ENCODE assay signal across 18 cellular contexts in the genomic region with DNA sequence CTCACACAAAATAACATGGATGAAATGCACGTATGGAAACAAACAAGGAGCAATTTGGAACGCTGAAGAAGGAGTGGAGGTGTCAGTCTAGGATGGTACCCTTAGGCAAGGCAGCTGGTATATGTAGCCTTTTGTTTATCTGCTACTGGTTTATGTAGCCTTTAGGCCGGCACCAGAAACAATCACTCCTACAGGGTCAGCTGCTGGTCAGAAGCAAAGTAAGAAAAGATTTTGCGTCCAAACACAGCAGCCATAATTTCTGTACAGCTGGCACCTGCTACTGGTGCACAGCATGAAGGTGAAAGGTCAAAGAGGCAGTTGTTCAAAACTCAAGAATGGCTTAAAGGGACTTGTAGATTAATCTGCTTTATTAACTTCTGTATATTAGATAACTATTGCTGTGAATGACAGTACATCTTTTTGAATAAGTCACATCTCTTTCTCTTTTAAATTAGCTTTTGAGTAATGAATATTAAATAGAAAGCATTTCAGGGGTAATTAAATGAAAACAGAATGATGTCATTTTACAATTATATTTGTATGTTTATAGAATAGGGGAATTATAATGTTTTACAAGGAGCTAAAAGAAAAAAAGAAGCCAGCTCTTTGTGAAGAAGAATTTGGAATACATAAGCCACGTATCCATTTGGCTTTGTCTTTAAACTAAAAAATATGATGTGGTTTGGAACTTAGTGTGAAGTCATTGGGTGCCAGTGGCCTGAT. TPM values are rescaled to one million over a fixed set of nuclear protein-coding genes. Genes with fewer than 3 reads are reported as not detected.
"Had no signal": no experiment of that assay in that cellular context is flagged by ENCODE, and none has a peak within 500 bp of the region (broad histone marks: within the 10 kb centered on the region; RNA-seq: fewer than 3 reads in every experiment).

No MANE protein-coding gene starts in this region.

- H3K9me3 ChIP-seq: colonic mucosa, esophagus muscularis mucosa, upper lobe of left lung had no signal

- H3K27ac ChIP-seq: colonic mucosa, esophagus muscularis mucosa, upper lobe of left lung had no signal

- ATAC-seq: activated T-cell treated with anti-CD3 and anti-CD28 coated beads, Interleukin-2, amount 50 U/mL, for 4 hours; natural killer cell treated with Interleukin-12 subunit alpha and Interleukin-12 subunit beta and Interleukin-15 and Interleukin-18, amount 100 ng/mL, for 72 hours; right cardiac atrium; stimulated activated naive CD8-positive, alpha-beta T cell treated with anti-CD3 and anti-CD28 coated beads, Interleukin-15, amount 100 ng/mL, for 72 hours had no signal

- H3K36me3 ChIP-seq: colonic mucosa, esophagus muscularis mucosa, upper lobe of left lung had no signal

- H3K27me3 ChIP-seq: colonic mucosa, esophagus muscularis mucosa, upper lobe of left lung had no signal

- H3K4me3 ChIP-seq: colonic mucosa, esophagus muscularis mucosa, smooth muscle cell, upper lobe of left lung had no signal

- H3K4me1 ChIP-seq: colonic mucosa, esophagus muscularis mucosa, upper lobe of left lung had no signal

- DNase-seq: activated CD4-positive, alpha-beta memory T cell treated with anti-CD3 and anti-CD28 coated beads, Interleukin-2, amount 10 ng/mL, durations not matched to agents 7 days and 5 days; activated CD4-positive, alpha-beta T cell treated with anti-CD3 and anti-CD28 coated beads for 4 hours; activated gamma-delta T cell; activated naive CD8-positive, alpha-beta T cell treated with anti-CD3 and anti-CD28 coated beads for 36 hours; activated T-cell treated with anti-CD3 and anti-CD28 coated beads, Interleukin-2, amount 50 U/mL, for 4 hours; central memory CD4-positive, alpha-beta T cell; colonic mucosa; mesendoderm; nucleus accumbens; posterior cingulate gyrus; right cardiac atrium; stimulated activated naive CD8-positive, alpha-beta T cell treated with anti-CD3 and anti-CD28 coated beads, Interleukin-15, amount 100 ng/mL, for 72 hours; upper lobe of left lung had no signal

RNA-seq across cellular contexts. Expression of gene TLX3, which starts 33.1 kb away (rescaled TPM):
- total RNA-seq: activated CD4-positive, alpha-beta memory T cell treated with anti-CD3 and anti-CD28 coated beads, Interleukin-2, amount 10 ng/mL, durations not matched to agents 7 days and 5 days; activated naive CD8-positive, alpha-beta T cell treated with anti-CD3 and anti-CD28 coated beads for 36 hours; activated T-cell treated with anti-CD3 and anti-CD28 coated beads, Interleukin-2, amount 50 U/mL, for 4 hours; colonic mucosa; esophagus muscularis mucosa; lower leg skin; natural killer cell treated with Interleukin-12 subunit alpha and Interleukin-12 subunit beta and Interleukin-15 and Interleukin-18, amount 100 ng/mL, for 72 hours; right cardiac atrium; smooth muscle cell; temporal lobe; upper lobe of left lung had no signal
